Comparison of ENCODE assay signal across 13 cellular contexts in the genomic region with DNA sequence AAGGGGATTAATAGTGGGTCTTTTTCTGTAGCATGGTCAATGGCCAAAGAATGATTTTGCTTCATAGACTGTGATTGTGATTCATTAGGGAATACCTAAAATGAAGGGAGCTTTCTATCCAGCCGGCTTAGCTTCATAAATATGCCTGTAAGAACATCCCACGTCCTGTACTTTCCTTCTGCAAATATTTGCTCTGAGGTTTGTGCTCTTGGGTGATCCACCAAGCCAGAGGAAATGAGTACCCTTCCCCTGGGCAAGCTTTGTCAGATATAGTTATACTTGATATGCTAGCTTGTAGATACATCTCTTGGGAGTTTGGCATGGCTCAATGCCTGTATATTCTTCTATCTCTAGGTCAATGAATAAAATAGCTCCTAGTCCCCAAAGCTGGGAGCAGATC.
"Had no signal": no experiment of that assay in that cellular context is flagged by ENCODE, and none has a peak within 500 bp of the region (broad histone marks: within the 10 kb centered on the region; RNA-seq: fewer than 3 reads in every experiment).

No MANE protein-coding gene starts in this region.

- H3K4me3 ChIP-seq: esophagus squamous epithelium, heart right ventricle, thoracic aorta, upper lobe of left lung had no signal

- DNase-seq: activated CD4-positive, alpha-beta T cell treated with anti-CD3 and anti-CD28 coated beads for 36 hours; activated CD4-positive, alpha-beta T cell treated with anti-CD3 and anti-CD28 coated beads, Interleukin-2, amount 50 U/mL, for 48 hours; activated gamma-delta T cell; effector CD8-positive, alpha-beta T cell; esophagus squamous epithelium; heart right ventricle; left ventricle myocardium superior; occipital lobe; retina; stimulated activated naive B cell treated with anti-CD40 and anti-IgM and Interleukin-4, amounts not matched to agents 10 μg/mL and 1 μg/mL and 100 μg/mL, for 72 hours; upper lobe of left lung had no signal

- ATAC-seq: activated CD4-positive, alpha-beta T cell treated with anti-CD3 and anti-CD28 coated beads for 36 hours; heart right ventricle; left ventricle myocardium superior; stimulated activated naive B cell treated with anti-CD40 and anti-IgM and Interleukin-4, amounts not matched to agents 10 μg/mL and 1 μg/mL and 100 μg/mL, for 72 hours; WTC11 had no signal
